ENCODE assay signal across 1 cellular context in the genomic region with DNA sequence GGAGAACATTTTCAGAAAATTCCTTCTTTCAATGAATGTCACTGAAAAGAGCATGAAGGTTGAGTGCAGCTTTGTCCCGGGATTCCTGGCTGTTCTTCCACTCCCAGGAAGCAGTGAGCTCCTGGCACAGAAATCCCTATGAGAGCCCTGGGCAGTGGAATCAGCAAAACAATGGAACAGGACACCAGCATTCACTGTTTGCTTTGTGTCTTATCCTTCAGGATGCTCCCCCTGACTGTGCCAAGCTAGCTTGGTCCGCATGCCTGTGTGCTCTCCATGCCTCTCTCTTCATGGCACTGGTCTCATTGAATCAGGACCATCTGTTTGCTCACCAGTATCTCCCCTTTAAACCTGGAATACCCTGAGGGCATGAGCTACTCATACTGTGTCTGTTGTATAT.
TF ChIP-seq lines count a peak whose summit lies in the region.

No MANE protein-coding gene starts in this region.

TF ChIP-seq in SK-N-SH, 30 proteins besides CTCF, POLR2A, EP300 and RAD21 (continued from another document):
- TF ChIP-seq, protein P1, sequence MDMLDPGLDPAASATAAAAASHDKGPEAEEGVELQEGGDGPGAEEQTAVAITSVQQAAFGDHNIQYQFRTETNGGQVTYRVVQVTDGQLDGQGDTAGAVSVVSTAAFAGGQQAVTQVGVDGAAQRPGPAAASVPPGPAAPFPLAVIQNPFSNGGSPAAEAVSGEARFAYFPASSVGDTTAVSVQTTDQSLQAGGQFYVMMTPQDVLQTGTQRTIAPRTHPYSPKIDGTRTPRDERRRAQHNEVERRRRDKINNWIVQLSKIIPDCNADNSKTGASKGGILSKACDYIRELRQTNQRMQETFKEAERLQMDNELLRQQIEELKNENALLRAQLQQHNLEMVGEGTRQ (IDR thresholded peaks at IDR 0.05; ENCODE audit: borderline replicate concordance, low read depth, low read length): no peak
